In the genomic region with DNA sequence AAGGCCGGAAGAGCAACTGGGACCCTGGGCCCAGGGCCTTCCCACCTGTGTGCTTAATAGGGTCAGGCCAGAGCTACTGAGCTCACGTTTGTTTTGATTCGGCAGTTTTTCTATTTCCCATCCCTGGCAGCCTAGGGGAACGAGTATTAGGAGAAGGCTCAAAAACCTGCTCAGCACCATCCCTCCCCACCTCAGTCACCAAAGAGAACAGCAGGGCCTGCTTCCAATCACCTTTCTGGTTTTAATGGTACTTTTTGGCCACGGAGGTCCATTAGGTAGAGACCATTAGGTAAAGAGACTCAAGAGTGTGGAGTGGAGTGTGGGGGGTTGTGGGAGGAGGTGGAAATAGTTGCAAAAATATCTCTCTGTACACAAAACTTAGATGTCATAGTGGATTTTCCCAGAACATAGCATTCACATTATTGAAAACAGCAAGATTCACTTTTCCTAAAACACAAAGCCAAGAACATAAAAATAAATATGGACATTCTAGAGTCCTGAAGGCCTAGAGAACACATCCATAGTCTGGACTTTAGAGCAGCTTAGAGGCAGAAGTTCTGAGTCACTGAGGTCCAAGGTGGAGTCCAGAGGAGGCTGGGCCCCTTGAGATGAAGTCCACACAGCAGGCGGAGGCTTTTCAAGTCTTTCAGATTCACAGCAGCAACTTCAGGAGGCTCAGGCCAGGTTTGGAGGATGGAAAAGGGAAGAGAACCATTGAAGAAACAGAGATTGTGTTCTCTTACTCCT, we compare ENCODE assay signal across 9 cellular contexts. TPM values are rescaled to one million over a fixed set of nuclear protein-coding genes. Genes with fewer than 3 reads are reported as not detected.
DNase-seq lines count a peak whose midpoint lies in the region; ATAC-seq lines count a peak whose summit lies in the region.
"Had no signal": no experiment of that assay in that cellular context is flagged by ENCODE, and none has a peak within 500 bp of the region (broad histone marks: within the 10 kb centered on the region; RNA-seq: fewer than 3 reads in every experiment).

No MANE protein-coding gene starts in this region.

- no peak overlapping the region for H3K4me3 ChIP-seq in thymus (ENCODE audit: low read length)

- no peaks in the 10 kb centered on the region for H3K9me3 Mint-ChIP-seq in activated CD4-positive, alpha-beta T cell treated with anti-CD3 and anti-CD28 coated beads for 36 hours (ENCODE audit: low read depth)

- H3K4me1 Mint-ChIP-seq in activated CD4-positive, alpha-beta T cell treated with anti-CD3 and anti-CD28 coated beads for 36 hours = peaks cover 27% of the 10 kb centered on the region

- H3K27ac ChIP-seq in thymus (ENCODE audit: low read depth) = peak overlapping the region; percentile 48

- peak overlapping the region; percentile 4 for H3K27ac Mint-ChIP-seq in activated CD4-positive, alpha-beta T cell treated with anti-CD3 and anti-CD28 coated beads for 36 hours

- peaks cover 20% of the 10 kb centered on the region for H3K36me3 Mint-ChIP-seq in activated CD4-positive, alpha-beta T cell treated with anti-CD3 and anti-CD28 coated beads for 36 hours (ENCODE audit: low read depth)

- no peaks in the 10 kb centered on the region for H3K27me3 ChIP-seq in thymus (ENCODE audit: control insufficient read depth, insufficient read depth)

- POLR2A ChIA-PET in activated CD4-positive, alpha-beta T cell treated with anti-CD3 and anti-CD28 coated beads for 36 hours (lab: Charles Lee) = no interaction called here

- no peak overlapping the region for H3K4me3 Mint-ChIP-seq in activated CD4-positive, alpha-beta T cell treated with anti-CD3 and anti-CD28 coated beads for 36 hours

- H3K36me3 ChIP-seq in thymus (ENCODE audit: control insufficient read depth, insufficient read depth) = peaks cover 43% of the 10 kb centered on the region

- ATAC-seq in activated CD4-positive, alpha-beta T cell treated with anti-CD3 and anti-CD28 coated beads for 36 hours = no peak
- ATAC-seq in GM19452 (IDR thresholded peaks at IDR 0.05; ENCODE audit: unreplicated experiment) = no peak

- CTCF ChIA-PET in activated CD4-positive, alpha-beta T cell treated with anti-CD3 and anti-CD28 coated beads for 36 hours (lab: Charles Lee) = interaction anchor here (0.6 to 1.1 kb wide), 2 partner anchors 24 to 70 kb away, joined by 3 read pairs; no protein-coding TSS in a partner anchor

- WGBS in thymus = 94% methylated on average over 6 of the region's 6 CpGs

- no peaks in the 10 kb centered on the region for H3K9me3 ChIP-seq in thymus (ENCODE audit: control insufficient read depth)

- H3K27me3 Mint-ChIP-seq in activated CD4-positive, alpha-beta T cell treated with anti-CD3 and anti-CD28 coated beads for 36 hours = no peaks in the 10 kb centered on the region

- DNase-seq in activated CD4-positive, alpha-beta T cell treated with anti-CD3 and anti-CD28 coated beads for 36 hours = no peak
- no peak for DNase-seq in activated CD4-positive, alpha-beta T cell treated with anti-CD3 and anti-CD28 coated beads for 4 hours
- DNase-seq in amniotic epithelial cell (ENCODE audit: low read depth) = peak; percentile 76
- DNase-seq in iris pigment epithelial cell (ENCODE audit: low read depth) = peak; percentile 81
- DNase-seq in activated effector memory CD4-positive, alpha-beta T cell treated with Interleukin-2 at 50 U/mL for 16 hours = no peak
- DNase-seq in NCI-H748 treated with DMSO at 0.1 percent for 48 hours (lab: John Stamatoyannopoulos, UW) = no peak
- DNase-seq: effector CD8-positive, alpha-beta T cell had no signal

- intact Hi-C loops in activated CD4-positive, alpha-beta T cell treated with anti-CD3 and anti-CD28 coated beads for 36 hours (cut with DNase I, micrococcal nuclease) = no loop called here

- H3K4me1 ChIP-seq in thymus (ENCODE audit: control insufficient read depth, insufficient read depth, low read length) = peaks cover 7% of the 10 kb centered on the region

RNA-seq across cellular contexts. Expression of gene NUAK2, which starts 19.5 kb away (rescaled TPM):
- total RNA-seq in activated CD4-positive, alpha-beta T cell treated with anti-CD3 and anti-CD28 coated beads for 36 hours = 1 to 10 TPM; 2.3 to 2.7 TPM
- 4.0 TPM for polyA plus RNA-seq in thymus

RNA-seq across cellular contexts. Expression of gene KLHDC8A, which starts 54.7 kb away (rescaled TPM):
- not detected for total RNA-seq in activated CD4-positive, alpha-beta T cell treated with anti-CD3 and anti-CD28 coated beads for 36 hours
- polyA plus RNA-seq in thymus = 0.50 TPM

Comparison
In these comparisons a context has a peak if more than half of its experiments do, and no peak if none do; other contexts are left out.
1. DNase-seq: peak in amniotic epithelial cell (single experiment) and iris pigment epithelial cell (single experiment); none in activated CD4-positive, alpha-beta T cell treated with anti-CD3 and anti-CD28 coated beads for 36 hours (single experiment), activated CD4-positive, alpha-beta T cell treated with anti-CD3 and anti-CD28 coated beads for 4 hours (0 of 2), activated effector memory CD4-positive, alpha-beta T cell treated with Interleukin-2 at 50 U/mL for 16 hours (single experiment) and NCI-H748 treated with DMSO at 0.1 percent for 48 hours (single experiment).